1 cellular context compared by ENCODE assay signal in the genomic region with DNA sequence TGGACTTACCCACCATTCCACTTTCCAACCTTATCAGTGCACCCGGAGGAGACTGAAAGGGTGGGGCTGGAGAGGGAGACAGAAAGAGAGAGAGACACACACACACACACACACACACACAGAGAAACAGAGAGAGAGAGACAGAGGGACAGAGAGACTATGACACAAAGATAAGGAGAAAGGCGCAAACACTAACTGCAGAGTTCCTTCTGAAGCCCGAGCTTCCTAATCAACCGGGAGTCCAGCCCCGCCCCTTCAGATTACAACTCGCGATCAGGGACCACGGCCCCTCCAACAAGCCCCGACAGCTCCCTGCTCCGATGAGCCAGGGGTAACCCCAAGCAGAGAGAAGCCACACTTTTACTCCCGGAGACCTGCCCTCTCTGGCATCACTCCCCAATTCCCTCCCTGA.
A peak's percentile ranks its signal among the peaks of the same experiment; 100 is the strongest.
TF ChIP-seq lines count a peak whose summit lies in the region.

No MANE protein-coding gene starts in this region.

TF ChIP-seq in K562, 482 proteins besides CTCF, POLR2A, EP300 and RAD21 (continued from another document and continues in another):
- TF ChIP-seq, protein P1, sequence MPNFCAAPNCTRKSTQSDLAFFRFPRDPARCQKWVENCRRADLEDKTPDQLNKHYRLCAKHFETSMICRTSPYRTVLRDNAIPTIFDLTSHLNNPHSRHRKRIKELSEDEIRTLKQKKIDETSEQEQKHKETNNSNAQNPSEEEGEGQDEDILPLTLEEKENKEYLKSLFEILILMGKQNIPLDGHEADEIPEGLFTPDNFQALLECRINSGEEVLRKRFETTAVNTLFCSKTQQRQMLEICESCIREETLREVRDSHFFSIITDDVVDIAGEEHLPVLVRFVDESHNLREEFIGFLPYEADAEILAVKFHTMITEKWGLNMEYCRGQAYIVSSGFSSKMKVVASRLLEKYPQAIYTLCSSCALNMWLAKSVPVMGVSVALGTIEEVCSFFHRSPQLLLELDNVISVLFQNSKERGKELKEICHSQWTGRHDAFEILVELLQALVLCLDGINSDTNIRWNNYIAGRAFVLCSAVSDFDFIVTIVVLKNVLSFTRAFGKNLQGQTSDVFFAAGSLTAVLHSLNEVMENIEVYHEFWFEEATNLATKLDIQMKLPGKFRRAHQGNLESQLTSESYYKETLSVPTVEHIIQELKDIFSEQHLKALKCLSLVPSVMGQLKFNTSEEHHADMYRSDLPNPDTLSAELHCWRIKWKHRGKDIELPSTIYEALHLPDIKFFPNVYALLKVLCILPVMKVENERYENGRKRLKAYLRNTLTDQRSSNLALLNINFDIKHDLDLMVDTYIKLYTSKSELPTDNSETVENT (CRISPR knock-in tag; IDR thresholded peaks at IDR 0.05), result 0 out of 2 replicates have a peak, but pooled peaks have one; percentile 5
- TF ChIP-seq, protein P2, sequence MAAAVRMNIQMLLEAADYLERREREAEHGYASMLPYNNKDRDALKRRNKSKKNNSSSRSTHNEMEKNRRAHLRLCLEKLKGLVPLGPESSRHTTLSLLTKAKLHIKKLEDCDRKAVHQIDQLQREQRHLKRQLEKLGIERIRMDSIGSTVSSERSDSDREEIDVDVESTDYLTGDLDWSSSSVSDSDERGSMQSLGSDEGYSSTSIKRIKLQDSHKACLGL (CRISPR knock-in tag; IDR thresholded peaks at IDR 0.05; ENCODE audit: borderline replicate concordance, poor library complexity, severe bottlenecking), result no peak
- TF ChIP-seq ZNF324 (CRISPR knock-in tag; IDR thresholded peaks at IDR 0.05), result no peak
- TF ChIP-seq EWSR1 (IDR thresholded peaks at IDR 0.05; ENCODE audit: borderline replicate concordance, low read depth, partially characterized antibody), result no peak
- TF ChIP-seq TCF15 (CRISPR knock-in tag; IDR thresholded peaks at IDR 0.05), result no peak
- TF ChIP-seq ATF7 (IDR thresholded peaks at IDR 0.05), result peak; percentile 65; the same call in 1 of the 2 replicates
- no peak for TF ChIP-seq ZNF75A (CRISPR knock-in tag; IDR thresholded peaks at IDR 0.05)
- TF ChIP-seq DIDO1 (tag; IDR thresholded peaks at IDR 0.05; ENCODE audit: low read depth), result 0 out of 2 replicates have a peak, but pooled peaks have one; percentile 50
- TF ChIP-seq WHSC1 (IDR thresholded peaks at IDR 0.05; ENCODE audit: low read length), result no peak
- no peak for TF ChIP-seq EGR1 (conservative IDR thresholded peaks at IDR 0.05)
- 0 out of 2 replicates have a peak, but pooled peaks have one; percentile 10 for TF ChIP-seq ZBTB7A (IDR thresholded peaks at IDR 0.05; ENCODE audit: borderline replicate concordance, control insufficient read depth, low read depth, low read length)
- peak; percentile 84 for TF ChIP-seq NCOA1 (IDR thresholded peaks at IDR 0.05; ENCODE audit: low read depth)
- TF ChIP-seq HDAC8 (tag; IDR thresholded peaks at IDR 0.05), result no peak
- peak; percentile 96 for TF ChIP-seq SMARCA4 (IDR thresholded peaks at IDR 0.05)
- no peak for TF ChIP-seq NR1H2 (CRISPR knock-in tag; IDR thresholded peaks at IDR 0.05)
- TF ChIP-seq, protein P3, sequence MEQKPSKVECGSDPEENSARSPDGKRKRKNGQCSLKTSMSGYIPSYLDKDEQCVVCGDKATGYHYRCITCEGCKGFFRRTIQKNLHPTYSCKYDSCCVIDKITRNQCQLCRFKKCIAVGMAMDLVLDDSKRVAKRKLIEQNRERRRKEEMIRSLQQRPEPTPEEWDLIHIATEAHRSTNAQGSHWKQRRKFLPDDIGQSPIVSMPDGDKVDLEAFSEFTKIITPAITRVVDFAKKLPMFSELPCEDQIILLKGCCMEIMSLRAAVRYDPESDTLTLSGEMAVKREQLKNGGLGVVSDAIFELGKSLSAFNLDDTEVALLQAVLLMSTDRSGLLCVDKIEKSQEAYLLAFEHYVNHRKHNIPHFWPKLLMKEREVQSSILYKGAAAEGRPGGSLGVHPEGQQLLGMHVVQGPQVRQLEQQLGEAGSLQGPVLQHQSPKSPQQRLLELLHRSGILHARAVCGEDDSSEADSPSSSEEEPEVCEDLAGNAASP (IDR thresholded peaks at IDR 0.05), result no peak
- peak; percentile 56; the same call in 1 of the 2 replicates for TF ChIP-seq ESRRA (IDR thresholded peaks at IDR 0.05; ENCODE audit: borderline replicate concordance, low read depth)
- no peak for TF ChIP-seq SREBF2 (CRISPR knock-in tag; IDR thresholded peaks at IDR 0.05)
- TF ChIP-seq GABPB1 (CRISPR knock-in tag; IDR thresholded peaks at IDR 0.05), result no peak
- TF ChIP-seq MEIS2 (IDR thresholded peaks at IDR 0.05; ENCODE audit: partially characterized antibody), result no peak
- TF ChIP-seq CHD2 (IDR thresholded peaks at IDR 0.05; ENCODE audit: low read depth, low read length), result peak; percentile 18; the same call in 1 of the 2 replicates
- TF ChIP-seq, protein P4, sequence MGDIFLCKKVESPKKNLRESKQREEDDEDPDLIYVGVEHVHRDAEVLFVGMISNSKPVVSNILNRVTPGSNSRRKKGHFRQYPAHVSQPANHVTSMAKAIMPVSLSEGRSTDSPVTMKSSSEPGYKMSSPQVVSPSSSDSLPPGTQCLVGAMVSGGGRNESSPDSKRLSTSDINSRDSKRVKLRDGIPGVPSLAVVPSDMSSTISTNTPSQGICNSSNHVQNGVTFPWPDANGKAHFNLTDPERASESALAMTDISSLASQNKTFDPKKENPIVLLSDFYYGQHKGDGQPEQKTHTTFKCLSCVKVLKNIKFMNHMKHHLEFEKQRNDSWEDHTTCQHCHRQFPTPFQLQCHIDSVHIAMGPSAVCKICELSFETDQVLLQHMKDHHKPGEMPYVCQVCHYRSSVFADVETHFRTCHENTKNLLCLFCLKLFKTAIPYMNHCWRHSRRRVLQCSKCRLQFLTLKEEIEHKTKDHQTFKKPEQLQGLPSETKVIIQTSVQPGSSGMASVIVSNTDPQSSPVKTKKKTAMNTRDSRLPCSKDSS (IDR thresholded peaks at IDR 0.05; ENCODE audit: low read depth, partially characterized antibody), result no peak
- no peak for TF ChIP-seq RBFOX2 (IDR thresholded peaks at IDR 0.05; ENCODE audit: low read depth, low read length)
- TF ChIP-seq PRPF4 (IDR thresholded peaks at IDR 0.05; ENCODE audit: insufficient read depth, low read depth, low read length, poor library complexity, severe bottlenecking), result no peak
- no peak for TF ChIP-seq HMG20B (CRISPR knock-in tag; IDR thresholded peaks at IDR 0.05)
- no peak for TF ChIP-seq KAT8 (IDR thresholded peaks at IDR 0.05; ENCODE audit: low read depth)
- TF ChIP-seq GABPA (tag; conservative IDR thresholded peaks at IDR 0.05; ENCODE audit: low read depth), result peak; percentile 46
- no peak for TF ChIP-seq NCOA2 (IDR thresholded peaks at IDR 0.05; ENCODE audit: partially characterized antibody in 2 of 2)
- TF ChIP-seq TBL1XR1 (IDR thresholded peaks at IDR 0.05; ENCODE audit: low read length in 2 of 2), result peak; percentile 50 to 87; a peak in 3 of 4 replicates
- no peak for TF ChIP-seq HCFC1 (IDR thresholded peaks at IDR 0.05; ENCODE audit: low read depth, low read length)
- TF ChIP-seq NR4A1 (CRISPR knock-in tag; IDR thresholded peaks at IDR 0.05), result no peak
- peak; percentile 53; the same call in 1 of the 2 replicates for TF ChIP-seq NR4A1 (tag; IDR thresholded peaks at IDR 0.05)
- TF ChIP-seq ZNF277 (CRISPR knock-in tag; IDR thresholded peaks at IDR 0.05; ENCODE audit: borderline replicate concordance), result no peak
- TF ChIP-seq CBX1 (IDR thresholded peaks at IDR 0.05; ENCODE audit: low read depth), result no peak
- TF ChIP-seq RBM25 (IDR thresholded peaks at IDR 0.05; ENCODE audit: low read depth, low read length, severe bottlenecking), result no peak
- TF ChIP-seq, protein P5, sequence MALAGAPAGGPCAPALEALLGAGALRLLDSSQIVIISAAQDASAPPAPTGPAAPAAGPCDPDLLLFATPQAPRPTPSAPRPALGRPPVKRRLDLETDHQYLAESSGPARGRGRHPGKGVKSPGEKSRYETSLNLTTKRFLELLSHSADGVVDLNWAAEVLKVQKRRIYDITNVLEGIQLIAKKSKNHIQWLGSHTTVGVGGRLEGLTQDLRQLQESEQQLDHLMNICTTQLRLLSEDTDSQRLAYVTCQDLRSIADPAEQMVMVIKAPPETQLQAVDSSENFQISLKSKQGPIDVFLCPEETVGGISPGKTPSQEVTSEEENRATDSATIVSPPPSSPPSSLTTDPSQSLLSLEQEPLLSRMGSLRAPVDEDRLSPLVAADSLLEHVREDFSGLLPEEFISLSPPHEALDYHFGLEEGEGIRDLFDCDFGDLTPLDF (CRISPR knock-in tag; IDR thresholded peaks at IDR 0.05), result no peak
- peak; percentile 66 to 94 for TF ChIP-seq AFF1 (IDR thresholded peaks at IDR 0.05; ENCODE audit: low read depth in 1 of 2, partially characterized antibody in 2 of 2)
- TF ChIP-seq HNRNPK (IDR thresholded peaks at IDR 0.05; ENCODE audit: low read depth, low read length, poor library complexity, severe bottlenecking), result no peak
- TF ChIP-seq PHB (CRISPR knock-in tag; IDR thresholded peaks at IDR 0.05), result no peak
- TF ChIP-seq CREBBP (IDR thresholded peaks at IDR 0.05; ENCODE audit: low read depth, low read length), result no peak
- no peak for TF ChIP-seq CBFB (CRISPR knock-in tag; IDR thresholded peaks at IDR 0.05)
- no peak for TF ChIP-seq POU5F1 (IDR thresholded peaks at IDR 0.05; ENCODE audit: borderline replicate concordance, low read depth, low read length, partially characterized antibody)
- no peak for TF ChIP-seq ZNF695 (CRISPR knock-in tag; IDR thresholded peaks at IDR 0.05)
- no peak for TF ChIP-seq BRF2 (IDR thresholded peaks at IDR 0.05; ENCODE audit: borderline replicate concordance, insufficient read depth, insufficient read length)
- peak; percentile 68 for TF ChIP-seq POLR2B (IDR thresholded peaks at IDR 0.05; ENCODE audit: low read depth, partially characterized antibody)
- no peak for TF ChIP-seq PTTG1 (tag; IDR thresholded peaks at IDR 0.05; ENCODE audit: low read depth)
- no peak for TF ChIP-seq ATF4 (CRISPR knock-in tag; IDR thresholded peaks at IDR 0.05)
- TF ChIP-seq CEBPB (tag; IDR thresholded peaks at IDR 0.05), result no peak
- TF ChIP-seq U2AF1 (optimal IDR thresholded peaks at IDR 0.05; ENCODE audit: low read depth, low read length), result no peak
- no peak for TF ChIP-seq SAFB2 (IDR thresholded peaks at IDR 0.05; ENCODE audit: borderline replicate concordance, low read depth, low read length, severe bottlenecking)
- no peak for TF ChIP-seq ZFP91 (CRISPR knock-in tag; IDR thresholded peaks at IDR 0.05)
